Comparison of ENCODE assay signal across 8 cellular contexts in the genomic region with DNA sequence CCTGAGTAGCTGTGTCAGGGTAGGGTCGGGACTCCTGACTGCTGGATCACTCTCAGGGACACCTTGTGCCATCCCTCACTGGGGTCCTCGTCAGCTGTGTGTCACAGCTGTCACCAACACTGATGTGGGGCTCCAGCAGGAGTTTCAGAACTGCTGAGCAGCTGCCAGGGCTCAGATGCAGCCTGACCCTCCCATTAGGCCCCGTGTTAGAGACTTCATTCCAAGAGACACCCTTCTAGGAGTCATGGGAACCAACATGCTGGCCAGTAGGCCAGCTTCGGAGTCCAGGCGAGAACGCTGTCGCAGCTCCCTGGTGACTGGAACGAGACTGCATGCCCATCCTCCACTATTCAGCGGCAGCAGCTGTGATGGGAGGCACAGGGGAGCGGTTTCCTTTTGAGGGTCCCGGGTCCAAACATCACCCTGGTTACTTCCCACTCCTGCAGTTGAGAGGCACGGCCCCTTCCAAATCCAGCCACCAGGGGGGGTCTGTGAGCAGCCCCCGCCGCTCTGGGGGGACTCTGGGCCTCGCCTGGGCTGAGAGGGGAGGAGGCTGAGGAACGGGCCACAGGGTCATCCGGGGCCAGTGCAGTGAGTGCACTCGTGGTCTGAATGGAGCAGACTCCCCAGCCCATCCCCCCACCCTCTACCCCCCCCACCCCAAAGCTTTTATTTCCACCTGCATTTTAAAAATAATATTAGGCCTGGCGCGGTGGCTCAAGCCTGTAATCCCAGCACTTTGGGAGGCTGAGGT. TPM values are rescaled to one million over a fixed set of nuclear protein-coding genes. Genes with fewer than 3 reads are reported as not detected.
DNase-seq lines count a peak whose midpoint lies in the region; ATAC-seq and TF ChIP-seq lines count a peak whose summit lies in the region.

No MANE protein-coding gene starts in this region.

- no peaks in the 10 kb centered on the region for H3K79me2 ChIP-seq in parathyroid adenoma

- no peaks in the 10 kb centered on the region for H3K27me3 ChIP-seq in A673 (replicated peaks; ENCODE audit: insufficient read depth, low read depth, low read length, poor library complexity)
- H3K27me3 ChIP-seq in Panc1 (ENCODE audit: control insufficient read depth, insufficient read depth, low read length) = no peaks in the 10 kb centered on the region
- H3K27me3 ChIP-seq in parathyroid adenoma (ENCODE audit: control insufficient read depth, insufficient read depth, low read length) = no peaks in the 10 kb centered on the region
- H3K27me3 ChIP-seq in aorta (ENCODE audit: control insufficient read depth in 1 of 2, insufficient read depth in 2 of 2, low read length in 1 of 2) = no peaks in the 10 kb centered on the region

- POLR2A ChIA-PET in A673 (lab: Charles Lee; ENCODE audit: low non-redundant PET) = no interaction called here
- POLR2A ChIA-PET in Panc1 (lab: Charles Lee) = interaction anchor here (0.6 to 0.7 kb wide), 2 partner anchors 61 to 102 kb away, joined by 3 to 4 read pairs; no protein-coding TSS in a partner anchor

- peaks cover 49% of the 10 kb centered on the region for H3K4me1 Mint-ChIP-seq in activated T-helper 2 cell treated with anti-CD3 and anti-CD28 coated beads, Interferon-gamma antibody, Interleukin-2, Interleukin-4, amounts not matched to agents 10 μg/mL and 5 μg/mL and 100 μg/mL, durations not matched to agents 14 hours and 24 hours and 36 hours (ENCODE audit: low read depth)

- H3K9ac ChIP-seq in parathyroid adenoma = no peak overlapping the region

- no peak overlapping the region for H3K4me3 ChIP-seq in A673 (ENCODE audit: low read depth, low read length, poor library complexity, severe bottlenecking)
- H3K4me3 ChIP-seq in Panc1 (ENCODE audit: low read depth in 2 of 2, low read length in 2 of 2) = no peak overlapping the region
- no peak overlapping the region for H3K4me3 ChIP-seq in parathyroid adenoma (ENCODE audit: low read depth, low read length)
- H3K4me3 ChIP-seq in aorta (ENCODE audit: low read length in 2 of 2) = no peak overlapping the region

- H3K4me3 Mint-ChIP-seq in activated T-helper 2 cell treated with anti-CD3 and anti-CD28 coated beads, Interferon-gamma antibody, Interleukin-2, Interleukin-4, amounts not matched to agents 10 μg/mL and 5 μg/mL and 100 μg/mL, durations not matched to agents 14 hours and 24 hours and 36 hours (ENCODE audit: low read depth) = no peak overlapping the region

- DNase-seq in A673 (ENCODE audit: low spot score) = peak; percentile 60
- DNase-seq in Panc1 (ENCODE audit: low read depth, low spot score) = no peak
- DNase-seq in activated T-helper 2 cell treated with anti-CD3 and anti-CD28 coated beads, Interferon-gamma antibody, Interleukin-2, Interleukin-4, amounts not matched to agents 10 μg/mL and 5 μg/mL and 100 μg/mL, durations not matched to agents 14 hours and 24 hours and 36 hours (ENCODE audit: low spot score) = peak; percentile 57
- peak; percentile 11 for DNase-seq in foreskin melanocyte
- DNase-seq in aorta = peak in 1 of 2 donors; percentile 90
- DNase-seq in NCI-H1048 (lab: John Stamatoyannopoulos, UW) = no peak

- H3K27ac ChIP-seq in A673 (ENCODE audit: low read depth, low read length, poor library complexity, severe bottlenecking) = no peak overlapping the region
- H3K27ac ChIP-seq in Panc1 (ENCODE audit: low read length) = peak overlapping the region; percentile 44; the same call in 1 of the 2 replicates
- H3K27ac ChIP-seq in parathyroid adenoma = no peak overlapping the region
- no peak overlapping the region for H3K27ac ChIP-seq in aorta (ENCODE audit: low read depth in 1 of 2, low read length in 2 of 2)

- H3K4me2 ChIP-seq in parathyroid adenoma (ENCODE audit: low read length) = no peak overlapping the region

- peak; percentile 20 for TF ChIP-seq POLR2A in GM18505 (IDR thresholded peaks at IDR 0.05; ENCODE audit: borderline replicate concordance, extremely low read depth, insufficient read depth, insufficient read length)

- CTCF ChIA-PET in A673 (lab: Charles Lee) (interaction anchor here (0.6 kb wide), 2 partner anchors 78 to 151 kb away, joined by 3 read pairs; no protein-coding TSS in a partner anchor), Panc1 (lab: Charles Lee) (interaction anchor here (0.9 to 1.7 kb wide), 4 partner anchors 10 to 70 kb away, joined by 4 to 10 read pairs (median 8); no protein-coding TSS in a partner anchor)

- peaks cover 33% of the 10 kb centered on the region for H3K27me3 Mint-ChIP-seq in activated T-helper 2 cell treated with anti-CD3 and anti-CD28 coated beads, Interferon-gamma antibody, Interleukin-2, Interleukin-4, amounts not matched to agents 10 μg/mL and 5 μg/mL and 100 μg/mL, durations not matched to agents 14 hours and 24 hours and 36 hours (ENCODE audit: low read depth)

- H3K9me3 ChIP-seq in A673 (ENCODE audit: low read depth, low read length, poor library complexity, severe bottlenecking) = no peaks in the 10 kb centered on the region
- H3K9me3 ChIP-seq in Panc1 (ENCODE audit: control insufficient read depth, insufficient read depth, low read depth, low read length) = no peaks in the 10 kb centered on the region
- H3K9me3 ChIP-seq in parathyroid adenoma (ENCODE audit: control insufficient read depth, low read length) = no peaks in the 10 kb centered on the region
- no peaks in the 10 kb centered on the region for H3K9me3 ChIP-seq in aorta (ENCODE audit: control insufficient read depth, low read length)

- H3K36me3 Mint-ChIP-seq in activated T-helper 2 cell treated with anti-CD3 and anti-CD28 coated beads, Interferon-gamma antibody, Interleukin-2, Interleukin-4, amounts not matched to agents 10 μg/mL and 5 μg/mL and 100 μg/mL, durations not matched to agents 14 hours and 24 hours and 36 hours (ENCODE audit: low read depth) = no peaks in the 10 kb centered on the region

- H3K9me3 Mint-ChIP-seq in activated T-helper 2 cell treated with anti-CD3 and anti-CD28 coated beads, Interferon-gamma antibody, Interleukin-2, Interleukin-4, amounts not matched to agents 10 μg/mL and 5 μg/mL and 100 μg/mL, durations not matched to agents 14 hours and 24 hours and 36 hours = no peaks in the 10 kb centered on the region

- ATAC-seq in GM18505 (IDR thresholded peaks at IDR 0.05; ENCODE audit: unreplicated experiment) (no peak), Panc1 (peak; percentile 81), aorta (ENCODE audit: low FRiP score) (peak; percentile 75)

- in situ Hi-C loops in Panc1 (cut with HindIII; ENCODE audit: low pct_unique_long_range_greater_than_20kb, low sequenced_read_pairs) = no loop called here

- H2AFZ ChIP-seq in parathyroid adenoma = no peak overlapping the region

- intact Hi-C loops in A673 (cut with micrococcal nuclease; ENCODE audit: unreplicated experiment) = loop anchor here (5.0 kb wide), 2 partner anchors 50 to 185 kb away; no protein-coding TSS in a partner anchor
- intact Hi-C loops in Panc1 (cut with micrococcal nuclease; ENCODE audit: unreplicated experiment) = no loop called here
- intact Hi-C loops in activated T-helper 2 cell treated with anti-CD3 and anti-CD28 coated beads, Interferon-gamma antibody, Interleukin-2, Interleukin-4, amounts not matched to agents 10 μg/mL and 5 μg/mL and 100 μg/mL, durations not matched to agents 14 hours and 24 hours and 36 hours (cut with micrococcal nuclease) = loop anchor here (2.0 kb wide), 1 partner anchor 63 kb away; no protein-coding TSS in a partner anchor
- intact Hi-C loops in aorta (cut with DNase I) = loop anchor here (5.0 kb wide), 2 partner anchors 35 to 40 kb away; no protein-coding TSS in a partner anchor

- TF ChIP-seq CTCF in A673 (conservative IDR thresholded peaks at IDR 0.05; ENCODE audit: low read depth, low read length) (peak; percentile 83), Panc1 (IDR thresholded peaks at IDR 0.05) (peak; percentile 98), parathyroid adenoma (IDR thresholded peaks at IDR 0.05) (peak; percentile 84)

- H3K36me3 ChIP-seq in A673 (ENCODE audit: insufficient read depth, low read length, poor library complexity, severe bottlenecking) (no peaks in the 10 kb centered on the region), Panc1 (ENCODE audit: control insufficient read depth, insufficient read depth, low read length) (no peaks in the 10 kb centered on the region), parathyroid adenoma (ENCODE audit: control insufficient read depth, insufficient read depth, low read length) (no peaks in the 10 kb centered on the region), aorta (ENCODE audit: control insufficient read depth in 1 of 2, insufficient read depth in 2 of 2, low read length in 1 of 2) (no peaks in the 10 kb centered on the region)

- H3K27ac Mint-ChIP-seq in activated T-helper 2 cell treated with anti-CD3 and anti-CD28 coated beads, Interferon-gamma antibody, Interleukin-2, Interleukin-4, amounts not matched to agents 10 μg/mL and 5 μg/mL and 100 μg/mL, durations not matched to agents 14 hours and 24 hours and 36 hours = no peak overlapping the region

- 45 to 50% methylated on average over 18 to 20 of the region's 20 CpGs for WGBS in aorta, 2 donors

- BruUV-seq in A673 (replicated peaks; lab: Mats Ljungman, UMichigan) (no TSS peak), Panc1 (replicated peaks; lab: Mats Ljungman, UMichigan) (no TSS peak)

- peaks cover 4% of the 10 kb centered on the region for H3K4me1 ChIP-seq in A673 (ENCODE audit: insufficient read depth, low read length, poor library complexity, severe bottlenecking)
- peaks cover 20% of the 10 kb centered on the region for H3K4me1 ChIP-seq in Panc1 (ENCODE audit: control insufficient read depth, insufficient read depth, low read length)
- no peaks in the 10 kb centered on the region for H3K4me1 ChIP-seq in parathyroid adenoma
- no peaks in the 10 kb centered on the region for H3K4me1 ChIP-seq in aorta (ENCODE audit: control insufficient read depth in 1 of 2, insufficient read depth in 2 of 2, low read length in 2 of 2)

RNA-seq across cellular contexts. Expression of gene TCF7, which starts 12.6 kb away (rescaled TPM):
- total RNA-seq in A673 (2021) (2.4 and 3.3 TPM in 2 replicates), Panc1 (2021; ENCODE audit: unreplicated experiment) (24.0 TPM), aorta (1 to 10 TPM; 1.6 to 4.4 TPM)
- 45.5 TPM for polyA plus RNA-seq in Panc1 (2012; ENCODE audit: insufficient read length)
- total RNA-seq in activated T-helper 2 cell treated with anti-CD3 and anti-CD28 coated beads, Interferon-gamma antibody, Interleukin-2, Interleukin-4, amounts not matched to agents 10 μg/mL and 5 μg/mL and 100 μg/mL, durations not matched to agents 14 hours and 24 hours and 36 hours = 8.4 and 10.0 TPM in 2 replicates
- polyA plus RNA-seq in aorta = 1 to 10 TPM in 1 of 2 donors, under 1 TPM in 1; 0.54 to 2.8 TPM

Comparison
In these comparisons a context has a peak if more than half of its experiments do, and no peak if none do; other contexts are left out.
1. DNase-seq: peak in A673 (single experiment), activated T-helper 2 cell treated with anti-CD3 and anti-CD28 coated beads, Interferon-gamma antibody, Interleukin-2, Interleukin-4, amounts not matched to agents 10 μg/mL and 5 μg/mL and 100 μg/mL, durations not matched to agents 14 hours and 24 hours and 36 hours (single experiment) and foreskin melanocyte (single experiment); none in Panc1 (single experiment) and NCI-H1048 (single experiment).
2. Peak in every context shown above with its lines, with median percentiles within 50 percentile points of each other: CTCF ChIP-seq.